ENCODE assay signal across 8 cellular contexts in the genomic region with DNA sequence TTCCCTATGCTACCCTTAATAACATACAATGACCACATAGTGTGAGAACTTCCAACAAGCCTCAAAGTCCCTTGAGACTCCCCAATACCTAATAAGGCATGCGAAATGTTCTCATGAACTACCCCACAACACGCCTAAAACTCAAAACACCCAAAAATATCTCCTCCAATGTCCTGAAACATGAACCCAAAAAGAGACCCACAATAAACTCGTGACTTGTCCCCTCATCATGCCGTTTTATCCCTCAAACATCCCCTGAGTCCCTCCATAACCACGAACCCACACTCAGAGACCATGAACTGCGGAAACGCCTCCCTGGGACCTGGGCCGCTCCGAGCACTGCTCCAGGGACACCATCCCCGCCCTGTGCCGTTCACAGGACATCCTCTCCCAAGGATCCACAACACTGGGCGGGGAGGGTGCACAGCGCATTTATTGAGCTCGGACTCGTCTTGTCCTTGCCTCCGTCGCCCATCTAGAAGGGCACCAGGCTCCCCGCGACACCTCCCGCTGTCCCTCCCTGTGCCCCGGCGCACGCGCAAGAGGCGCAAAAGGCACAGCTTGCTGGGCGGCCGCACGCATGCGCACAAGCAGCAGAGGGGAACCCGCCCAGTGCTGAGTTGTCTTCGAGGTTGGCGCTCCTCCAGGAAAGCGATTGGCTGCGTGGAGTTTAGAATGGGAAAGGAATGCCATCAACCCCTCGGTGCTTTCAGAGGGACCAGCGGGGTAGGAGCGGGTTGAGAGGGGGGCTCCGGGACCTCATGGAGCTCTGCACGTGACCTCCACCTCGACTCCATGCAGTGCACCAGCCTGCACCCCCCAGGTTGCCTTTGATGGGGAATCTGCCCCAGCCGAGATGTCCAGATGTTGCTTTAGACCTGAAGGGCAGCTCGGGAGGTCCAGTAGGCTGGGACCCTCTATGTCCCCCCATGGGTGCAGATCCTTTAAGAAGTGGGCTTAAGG. TPM values are rescaled to one million over a fixed set of nuclear protein-coding genes. Genes with fewer than 3 reads are reported as not detected.
DNase-seq lines count a peak whose midpoint lies in the region; ATAC-seq, FAIRE-seq and TF ChIP-seq lines count a peak whose summit lies in the region.

No MANE protein-coding gene starts in this region.

- peak; percentile 80 for DNase-seq in ACHN
- peak; percentile 92 for DNase-seq in HTR-8/SVneo (ENCODE audit: insufficient read length, low spot score)
- DNase-seq in SK-N-MC (ENCODE audit: low read depth, low spot score): no peak
- DNase-seq in activated naive CD4-positive, alpha-beta T cell treated with anti-CD3 and anti-CD28 coated beads, Interleukin-2, amount 50 U/mL, for 16 hours: peak; percentile 89
- peak; percentile 94 for DNase-seq in glomerular visceral epithelial cell (ENCODE audit: extremely low spot score)
- DNase-seq in posterior vena cava (ENCODE audit: low spot score): peak; percentile 97
- peak; percentile 96 for DNase-seq in transverse colon

- H3K27ac ChIP-seq in SK-N-MC (no peak overlapping the region), transverse colon (peak overlapping the region; percentile 88 to 95 (median 91))

- no peak for TF ChIP-seq CTCF in transverse colon (IDR thresholded peaks at IDR 0.05)

- ATAC-seq in GM18870 (IDR thresholded peaks at IDR 0.05; ENCODE audit: unreplicated experiment): peak; percentile 42

- H3K4me1 ChIP-seq in transverse colon: peaks cover 19 to 94% (median 63%) of the 10 kb centered on the region in 4 donors

- H3K27me3 ChIP-seq in transverse colon: no peaks in the 10 kb centered on the region

- in situ Hi-C loops in ACHN (cut with HindIII; ENCODE audit: low pct_ligation_motif_present, low pct_unique_long_range_greater_than_20kb, low sequenced_read_pairs) (no loop called here), transverse colon (cut with MboI; ENCODE audit: low pct_ligation_motif_present in 1 of 4, low pct_unique_long_range_greater_than_20kb in 1 of 4, low sequenced_read_pairs in 3 of 4) (no loop called here)

- intact Hi-C loops in posterior vena cava (cut with DNase I) (no loop called here), transverse colon (cut with DNase I; ENCODE audit: low total_unique reads) (no loop called here)

- peak; percentile 94 for TF ChIP-seq EP300 in transverse colon (IDR thresholded peaks at IDR 0.05; ENCODE audit: low read depth)

- 11 to 30% methylated on average over 6 to 42 of the region's 42 CpGs for WGBS in transverse colon (ENCODE audit: low coverage in 1 of 2), 2 donors

- FAIRE-seq in HTR-8/SVneo (lab: Jason Lieb, UNC): peak; percentile 85

- TF ChIP-seq POLR2A in transverse colon (IDR thresholded peaks at IDR 0.05): peak; percentile 77

- H3K36me3 ChIP-seq in SK-N-MC (ENCODE audit: insufficient read depth, low read length) (no peaks in the 10 kb centered on the region), transverse colon (no peaks in the 10 kb centered on the region)

- peak overlapping the region; percentile 64 for H3K4me3 ChIP-seq in SK-N-MC
- H3K4me3 ChIP-seq in transverse colon: peak overlapping the region; percentile 13 to 51 (median 34)

- H3K9me3 ChIP-seq in SK-N-MC (ENCODE audit: low read depth, low read length) (no peaks in the 10 kb centered on the region), transverse colon (no peaks in the 10 kb centered on the region)

- H3K9ac ChIP-seq in SK-N-MC (ENCODE audit: insufficient read length): no peak overlapping the region

RNA-seq across cellular contexts. Expression of a gene that starts 8.8 kb away (rescaled TPM):
- total RNA-seq in posterior vena cava: not detected
- total RNA-seq in transverse colon: 1,000 to 10,000 TPM; 1,678 to 4,641 (median 3,622) TPM

RNA-seq across cellular contexts. Expression of a gene that starts 10.5 kb away (rescaled TPM):
- 1 to 10 TPM; 9.1 to 10.0 TPM for total RNA-seq in posterior vena cava
- total RNA-seq in transverse colon: 10 to 100 TPM in 3 of 4 donors, 1 to 10 TPM in 1; 9.8 to 71.8 (median 25.9) TPM

RNA-seq across cellular contexts. Expression of a gene that starts 14.2 kb away (rescaled TPM):
- total RNA-seq in posterior vena cava: 100 to 1,000 TPM; 157 to 183 TPM
- total RNA-seq in transverse colon: 10 to 100 TPM in 2 of 4 donors, not detected in 2; 10.6 to 29.2 TPM

RNA-seq across cellular contexts. Expression of a gene that starts 18.7 kb away (rescaled TPM):
- total RNA-seq in posterior vena cava (under 1 TPM in 1 of 2 donors, not detected in 1; 0.43 TPM), transverse colon (not detected)

RNA-seq across cellular contexts. Expression of a gene that starts 30.2 kb away (rescaled TPM):
- total RNA-seq in posterior vena cava (10 to 100 TPM; 67.9 to 89.3 TPM), transverse colon (10 to 100 TPM in 2 of 4 donors, 1 to 10 TPM in 2; 2.0 to 57.2 (median 15.1) TPM)

Comparison
In these comparisons a context has a peak if more than half of its experiments do, and no peak if none do; other contexts are left out.
1. RNA of a gene that starts 8.8 kb away (total RNA-seq): 1,678 to 4,641 TPM in transverse colon; not detected in posterior vena cava; every median in the first group is over 1,000 times any median in the second.
2. RNA of a gene that starts 14.2 kb away (total RNA-seq): 157 to 183 TPM in posterior vena cava; 10.6 to 29.2 TPM in transverse colon; every median in the first group is over 4 times any median in the second.